ENCODE assay signal across 23 cellular contexts in the genomic region with DNA sequence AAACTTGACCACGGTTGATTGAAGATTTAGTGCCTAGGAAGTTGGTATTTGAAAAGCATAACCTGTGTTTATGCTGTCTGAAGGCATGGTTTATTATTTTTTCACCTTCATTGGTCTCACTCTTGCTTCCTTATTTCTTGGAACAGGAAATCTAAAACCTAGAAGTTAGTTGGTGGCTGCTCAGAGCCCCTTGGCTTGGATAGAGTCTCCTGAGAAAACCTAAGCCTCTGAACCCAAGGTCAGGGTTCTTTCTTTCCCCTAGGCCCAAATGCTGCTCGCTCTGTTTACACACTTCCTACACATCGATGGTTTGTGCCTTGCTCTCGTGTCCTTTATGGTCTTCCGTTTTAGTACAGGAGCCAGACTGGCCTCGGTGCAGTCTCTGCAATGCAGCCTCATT.
DNase-seq lines count a peak whose midpoint lies in the region; ATAC-seq and TF ChIP-seq lines count a peak whose summit lies in the region.
"Had no signal": no experiment of that assay in that cellular context is flagged by ENCODE, and none has a peak within 500 bp of the region (broad histone marks: within the 10 kb centered on the region; RNA-seq: fewer than 3 reads in every experiment).

No MANE protein-coding gene starts in this region.

- no peaks in the 10 kb centered on the region for H3K27me3 Mint-ChIP-seq in activated CD4-positive, alpha-beta memory T cell treated with anti-CD3 and anti-CD28 coated beads, Interleukin-2, amount 10 ng/mL, durations not matched to agents 7 days and 5 days
- H3K27me3 Mint-ChIP-seq in activated CD4-positive, alpha-beta memory T cell treated with anti-CD3 and anti-CD28 coated beads for 36 hours, result no peaks in the 10 kb centered on the region
- no peaks in the 10 kb centered on the region for H3K27me3 Mint-ChIP-seq in activated T-helper 17 cell treated with anti-CD3 and anti-CD28 coated beads, Interleukin-2, amount 50 U/mL, for 72 hours
- H3K27me3 Mint-ChIP-seq in naive thymus-derived CD8-positive, alpha-beta T cell, result no peaks in the 10 kb centered on the region

- H3K4me2 ChIP-seq in Karpas-422 (ENCODE audit: low read depth, low read length, poor library complexity, severe bottlenecking), result peak overlapping the region; percentile 56
- H3K4me2 ChIP-seq: KMS-11 had no signal

- no peaks in the 10 kb centered on the region for H3K9me3 Mint-ChIP-seq in activated CD4-positive, alpha-beta memory T cell treated with anti-CD3 and anti-CD28 coated beads, Interleukin-2, amount 10 ng/mL, durations not matched to agents 7 days and 5 days
- H3K9me3 Mint-ChIP-seq in activated CD4-positive, alpha-beta memory T cell treated with anti-CD3 and anti-CD28 coated beads for 36 hours, result no peaks in the 10 kb centered on the region
- H3K9me3 Mint-ChIP-seq in activated T-helper 17 cell treated with anti-CD3 and anti-CD28 coated beads, Interleukin-2, amount 50 U/mL, for 72 hours, result no peaks in the 10 kb centered on the region
- no peaks in the 10 kb centered on the region for H3K9me3 Mint-ChIP-seq in naive thymus-derived CD8-positive, alpha-beta T cell

- CTCF ChIA-PET in activated CD4-positive, alpha-beta memory T cell treated with anti-CD3 and anti-CD28 coated beads, Interleukin-2, amount 10 ng/mL, durations not matched to agents 7 days and 5 days (lab: Charles Lee), result no interaction called here
- CTCF ChIA-PET in activated CD4-positive, alpha-beta memory T cell treated with anti-CD3 and anti-CD28 coated beads for 36 hours (lab: Charles Lee), result no interaction called here

- H3K9me2 ChIP-seq in Karpas-422 (replicated peaks; ENCODE audit: insufficient read depth, low read length), result no peaks in the 10 kb centered on the region

- H3K4me1 Mint-ChIP-seq in activated CD4-positive, alpha-beta memory T cell treated with anti-CD3 and anti-CD28 coated beads, Interleukin-2, amount 10 ng/mL, durations not matched to agents 7 days and 5 days, result peaks cover 19% of the 10 kb centered on the region
- H3K4me1 Mint-ChIP-seq in activated CD4-positive, alpha-beta memory T cell treated with anti-CD3 and anti-CD28 coated beads for 36 hours (ENCODE audit: low read depth), result peaks cover 15% of the 10 kb centered on the region
- H3K4me1 Mint-ChIP-seq in activated T-helper 17 cell treated with anti-CD3 and anti-CD28 coated beads, Interleukin-2, amount 50 U/mL, for 72 hours, result peaks cover 16% of the 10 kb centered on the region
- peaks cover 30 to 62% (median 36%) of the 10 kb centered on the region in 4 donors for H3K4me1 Mint-ChIP-seq in naive thymus-derived CD8-positive, alpha-beta T cell

- H3K27ac Mint-ChIP-seq in activated CD4-positive, alpha-beta memory T cell treated with anti-CD3 and anti-CD28 coated beads, Interleukin-2, amount 10 ng/mL, durations not matched to agents 7 days and 5 days, result peak overlapping the region; percentile 73
- no peak overlapping the region for H3K27ac Mint-ChIP-seq in activated CD4-positive, alpha-beta memory T cell treated with anti-CD3 and anti-CD28 coated beads for 36 hours
- H3K27ac Mint-ChIP-seq in activated T-helper 17 cell treated with anti-CD3 and anti-CD28 coated beads, Interleukin-2, amount 50 U/mL, for 72 hours, result peak overlapping the region; percentile 16
- peak overlapping the region; percentile 40 to 90 (median 84) for H3K27ac Mint-ChIP-seq in naive thymus-derived CD8-positive, alpha-beta T cell

- POLR2A ChIA-PET in activated CD4-positive, alpha-beta memory T cell treated with anti-CD3 and anti-CD28 coated beads, Interleukin-2, amount 10 ng/mL, durations not matched to agents 7 days and 5 days (lab: Charles Lee), result no interaction called here
- POLR2A ChIA-PET in activated CD4-positive, alpha-beta memory T cell treated with anti-CD3 and anti-CD28 coated beads for 36 hours (lab: Charles Lee), result no interaction called here
- POLR2A ChIA-PET in naive thymus-derived CD8-positive, alpha-beta T cell (lab: Charles Lee), result no interaction called here

- DNase-seq in activated CD4-positive, alpha-beta memory T cell treated with anti-CD3 and anti-CD28 coated beads, Interleukin-2, amount 10 ng/mL, durations not matched to agents 7 days and 5 days, result no peak
- DNase-seq in activated CD4-positive, alpha-beta memory T cell treated with anti-CD3 and anti-CD28 coated beads for 36 hours, result no peak
- DNase-seq in Karpas-422 (no peak), erythroblast (lab: John Stamatoyannopoulos, UW) (no peak), GM10266 (ENCODE audit: extremely low spot score) (no peak)
- DNase-seq in naive thymus-derived CD8-positive, alpha-beta T cell, result no peak
- DNase-seq: activated CD4-positive, alpha-beta T cell treated with anti-CD3 and anti-CD28 coated beads, Interleukin-2, amount 50 U/mL, for 4 hours; amniotic stem cell; DMS53; gastrocnemius medialis; left cardiac atrium; midbrain; NCI-H1105 treated with DMSO at 0.1 percent for 48 hours; NCI-H526 treated with DMSO at 0.1 percent for 48 hours; PC-3; right cardiac atrium; stimulated activated naive CD4-positive, alpha-beta T cell treated with Interleukin-2 at 50 U/mL for 16 hours; upper lobe of left lung had no signal

- TF ChIP-seq POLR2A in erythroblast (IDR thresholded peaks at IDR 0.05; ENCODE audit: low read length), result no peak

- no peak overlapping the region for H2AFZ ChIP-seq in Karpas-422 (ENCODE audit: low read length)

- no peak for ATAC-seq in activated T-helper 17 cell treated with anti-CD3 and anti-CD28 coated beads, Interleukin-2, amount 50 U/mL, for 72 hours (replicated peaks)
- ATAC-seq in naive thymus-derived CD8-positive, alpha-beta T cell, result peak in 1 of 2 donors; percentile 25
- ATAC-seq in GM21528 (IDR thresholded peaks at IDR 0.05; ENCODE audit: low FRiP score, unreplicated experiment), result no peak
- ATAC-seq: gastrocnemius medialis, left cardiac atrium, PC-3, right cardiac atrium had no signal

- no peaks in the 10 kb centered on the region for H4K20me1 ChIP-seq in Karpas-422 (ENCODE audit: insufficient read depth, low read depth, low read length)

- no peak overlapping the region for H3K4me3 ChIP-seq in Karpas-422 (ENCODE audit: low read length)
- H3K4me3 ChIP-seq: cardiac muscle cell, gastrocnemius medialis, HAP-1, upper lobe of left lung had no signal

- H3K4me1 ChIP-seq in Karpas-422 (ENCODE audit: low read length), result peaks cover 99% of the 10 kb centered on the region

- peak overlapping the region; percentile 95 for H3K27ac ChIP-seq in Karpas-422 (ENCODE audit: low read length)
- H3K27ac ChIP-seq: cardiac muscle cell, KMS-11, upper lobe of left lung had no signal

- H3K9ac ChIP-seq in Karpas-422 (ENCODE audit: low read length), result 0 out of 2 replicates have a peak overlapping the region, but pooled peaks have one; percentile 2
- H3K9ac ChIP-seq: KMS-11 had no signal

- H3K9me3 ChIP-seq in Karpas-422 (ENCODE audit: low read length), result no peaks in the 10 kb centered on the region
- H3K9me3 ChIP-seq: gastrocnemius medialis, HAP-1, upper lobe of left lung had no signal

- intact Hi-C loops in activated CD4-positive, alpha-beta memory T cell treated with anti-CD3 and anti-CD28 coated beads for 36 hours (cut with micrococcal nuclease), result no loop called here

- no peak overlapping the region for H3K4me3 Mint-ChIP-seq in activated CD4-positive, alpha-beta memory T cell treated with anti-CD3 and anti-CD28 coated beads, Interleukin-2, amount 10 ng/mL, durations not matched to agents 7 days and 5 days
- H3K4me3 Mint-ChIP-seq in activated CD4-positive, alpha-beta memory T cell treated with anti-CD3 and anti-CD28 coated beads for 36 hours, result no peak overlapping the region
- no peak overlapping the region for H3K4me3 Mint-ChIP-seq in activated T-helper 17 cell treated with anti-CD3 and anti-CD28 coated beads, Interleukin-2, amount 50 U/mL, for 72 hours
- peak overlapping the region in 9 of 10 donors; percentile 5 to 61 (median 34) for H3K4me3 Mint-ChIP-seq in naive thymus-derived CD8-positive, alpha-beta T cell

- no peak for TF ChIP-seq CTCF in GM10266 (IDR thresholded peaks at IDR 0.05; ENCODE audit: control insufficient read depth, insufficient read depth, low read depth, missing control alignments)

- peaks cover 17% of the 10 kb centered on the region; the same call in 1 of the 2 replicates for H3K36me3 ChIP-seq in Karpas-422 (ENCODE audit: insufficient read depth, low read length)
- H3K36me3 ChIP-seq: cardiac muscle cell, gastrocnemius medialis, HAP-1 had no signal

- H3K27me3 ChIP-seq in Karpas-422 (ENCODE audit: low read length), result no peaks in the 10 kb centered on the region
- H3K27me3 ChIP-seq: cardiac muscle cell, gastrocnemius medialis, upper lobe of left lung had no signal

- H3K36me3 Mint-ChIP-seq in activated CD4-positive, alpha-beta memory T cell treated with anti-CD3 and anti-CD28 coated beads, Interleukin-2, amount 10 ng/mL, durations not matched to agents 7 days and 5 days (ENCODE audit: low read depth), result no peaks in the 10 kb centered on the region
- peaks cover 6% of the 10 kb centered on the region for H3K36me3 Mint-ChIP-seq in activated CD4-positive, alpha-beta memory T cell treated with anti-CD3 and anti-CD28 coated beads for 36 hours
- peaks cover 15% of the 10 kb centered on the region for H3K36me3 Mint-ChIP-seq in activated T-helper 17 cell treated with anti-CD3 and anti-CD28 coated beads, Interleukin-2, amount 50 U/mL, for 72 hours (ENCODE audit: low read depth)
- H3K36me3 Mint-ChIP-seq in naive thymus-derived CD8-positive, alpha-beta T cell, result peaks cover 4 to 20% (median 5%) of the 10 kb centered on the region in 3 donors

- peaks cover 92% of the 10 kb centered on the region for H3K79me2 ChIP-seq in Karpas-422 (ENCODE audit: low read length)

Comparison
In these comparisons a context has a peak if more than half of its experiments do, and no peak if none do; other contexts are left out.
1. H3K4me3 Mint-ChIP-seq: peak in naive thymus-derived CD8-positive, alpha-beta T cell (9 of 10); none in activated CD4-positive, alpha-beta memory T cell treated with anti-CD3 and anti-CD28 coated beads, Interleukin-2, amount 10 ng/mL, durations not matched to agents 7 days and 5 days (single experiment), activated CD4-positive, alpha-beta memory T cell treated with anti-CD3 and anti-CD28 coated beads for 36 hours (single experiment) and activated T-helper 17 cell treated with anti-CD3 and anti-CD28 coated beads, Interleukin-2, amount 50 U/mL, for 72 hours (single experiment).